In genomic region chr15:101456079-101456791, GRCh38 we compare ENCODE assay signal across 25 cellular contexts. TPM values are rescaled to one million over a fixed set of nuclear protein-coding genes. Genes with fewer than 3 reads are reported as not detected.
A peak's percentile ranks its signal among the peaks of the same experiment; 100 is the strongest.
DNase-seq lines count a peak whose midpoint lies in the region; ATAC-seq, FAIRE-seq and TF ChIP-seq lines count a peak whose summit lies in the region.
"Had no signal": no experiment of that assay in that cellular context is flagged by ENCODE, and none has a peak within 500 bp of the region (broad histone marks: within the 10 kb centered on the region; RNA-seq: fewer than 3 reads in every experiment).

No MANE protein-coding gene starts in this region.

- H4K20me1 ChIP-seq in GM23248 (ENCODE audit: insufficient read depth) (no peaks in the 10 kb centered on the region), HepG2 (ENCODE audit: insufficient read depth, low read length) (no peaks in the 10 kb centered on the region)

- in situ Hi-C loops in GM23248 (cut with MboI) (no loop called here), HepG2 (cut with HindIII; ENCODE audit: extremely low pct_ligation_motif_present, low pct_unique_long_range_greater_than_20kb) (no loop called here)

- WGBS in GM23248 (ENCODE audit: low coverage in 1 of 2, low lambda C conversion rate in 2 of 2, missing lambda C conversion rate in 2 of 2), 2 experiments = 81 to 85% methylated on average over 17 of the region's 17 CpGs
- WGBS in HepG2 (ENCODE audit: low lambda C conversion rate) = 95% methylated on average over 17 of the region's 17 CpGs

- H3K9me3 ChIP-seq in GM23248 (ENCODE audit: low read depth) (no peaks in the 10 kb centered on the region), HepG2 (ENCODE audit: low read length) (no peaks in the 10 kb centered on the region), skeletal muscle tissue (ENCODE audit: control insufficient read depth in 3 of 3, low read length in 3 of 3) (no peaks in the 10 kb centered on the region)
- H3K9me3 ChIP-seq: esophagus muscularis mucosa, MG63, tibial artery had no signal

- H3K36me3 ChIP-seq in GM23248 (ENCODE audit: low read depth) (no peaks in the 10 kb centered on the region), HepG2 (replicated peaks in 1 of 2; ENCODE audit: control insufficient read depth in 1 of 2, insufficient read depth in 2 of 2, low read length in 2 of 2) (peaks cover 0 to 5% of the 10 kb centered on the region in 2 experiments; a peak in 3 of 5 replicates), skeletal muscle tissue (ENCODE audit: control insufficient read depth in 3 of 3, insufficient read depth in 3 of 3, low read length in 3 of 3) (no peaks in the 10 kb centered on the region)
- H3K36me3 ChIP-seq: esophagus muscularis mucosa, tibial artery had no signal

- H3K4me2 ChIP-seq in GM23248 (ENCODE audit: unreplicated experiment) (no peak overlapping the region), HepG2 (ENCODE audit: low read depth, low read length) (no peak overlapping the region)
- H3K4me2 ChIP-seq: PC-9 had no signal

- no peak for TF ChIP-seq POLR2A in HepG2 (IDR thresholded peaks at IDR 0.05; ENCODE audit: insufficient read depth in 1 of 2, low read depth in 2 of 2, low read length in 2 of 2)

- H3K27ac ChIP-seq in GM23248 (no peak overlapping the region), coronary artery (peak overlapping the region in 1 of 2 donors; percentile 31), HepG2 (ENCODE audit: extremely low read length, insufficient read depth, low read length) (peak overlapping the region; percentile 26), skeletal muscle tissue (ENCODE audit: low read depth, low read length) (peak overlapping the region; percentile 79)
- H3K27ac ChIP-seq: PC-9, tibial artery had no signal

- no peak overlapping the region for H3K4me3 ChIP-seq in GM23248
- H3K4me3 ChIP-seq in coronary artery = no peak overlapping the region
- H3K4me3 ChIP-seq in HepG2 (replicated peaks in 1 of 3; ENCODE audit: insufficient read depth in 1 of 3, low read depth in 2 of 3, low read length in 3 of 3) = no peak overlapping the region
- no peak overlapping the region for H3K4me3 ChIP-seq in skeletal muscle tissue (ENCODE audit: low read length in 3 of 3)
- H3K4me3 ChIP-seq: esophagus muscularis mucosa, MG63, PC-9, tibial artery had no signal

- no peak for TF ChIP-seq RAD21 in HepG2 (CRISPR knock-in tag; IDR thresholded peaks at IDR 0.05)

- ATAC-seq in HepG2 (no peak), GM19395 (IDR thresholded peaks at IDR 0.05; ENCODE audit: unreplicated experiment) (no peak)
- ATAC-seq: activated CD8-positive, alpha-beta T cell treated with anti-CD3 and anti-CD28 coated beads, Interleukin-2, amount 10 ng/mL, durations not matched to agents 7 days and 5 days; effector memory CD8-positive, alpha-beta T cell had no signal

- BruUV-seq in HepG2 (replicated peaks; lab: Mats Ljungman, UMichigan) = no TSS peak

- CTCF ChIA-PET in HepG2 (lab: Yijun Ruan, JAX; ENCODE audit: low intra/inter-chr PET ratio, low total read pairs) = no interaction called here

- H2AFZ ChIP-seq in GM23248 = no peak overlapping the region
- no peak overlapping the region for H2AFZ ChIP-seq in HepG2 (ENCODE audit: low read length)
- H2AFZ ChIP-seq: PC-9 had no signal

- H3K79me2 ChIP-seq in GM23248 (ENCODE audit: insufficient read depth) = no peaks in the 10 kb centered on the region
- peaks cover 96% of the 10 kb centered on the region for H3K79me2 ChIP-seq in HepG2 (ENCODE audit: insufficient read depth, low read length)

- TF ChIP-seq CTCF in coronary artery (IDR thresholded peaks at IDR 0.05) = no peak
- no peak for TF ChIP-seq CTCF in HepG2 (CRISPR knock-in tag; IDR thresholded peaks at IDR 0.05)

- H3K27me3 ChIP-seq in GM23248 (replicated peaks; ENCODE audit: insufficient read depth) (peaks cover 5% of the 10 kb centered on the region; the same call in 1 of the 2 replicates), HepG2 (ENCODE audit: control insufficient read depth in 1 of 2, insufficient read depth in 2 of 2, low read length in 2 of 2) (no peaks in the 10 kb centered on the region), skeletal muscle tissue (ENCODE audit: control insufficient read depth in 3 of 3, insufficient read depth in 3 of 3, low read length in 3 of 3) (no peaks in the 10 kb centered on the region)
- H3K27me3 ChIP-seq: MG63 had no signal

- intact Hi-C loops in HepG2 (cut with micrococcal nuclease; ENCODE audit: unreplicated experiment) = no loop called here

- H3K4me1 ChIP-seq in GM23248 (ENCODE audit: insufficient read depth) (peaks cover 11% of the 10 kb centered on the region), HepG2 (ENCODE audit: insufficient read depth, low read length) (peaks cover 89% of the 10 kb centered on the region), skeletal muscle tissue (ENCODE audit: control insufficient read depth in 3 of 3, insufficient read depth in 3 of 3, low read length in 3 of 3) (peaks cover 25 to 30% (median 29%) of the 10 kb centered on the region in 3 donors)
- H3K4me1 ChIP-seq: tibial artery had no signal

- POLR2A ChIA-PET in HepG2 (lab: Yijun Ruan, JAX) = interaction anchor here (1.1 kb wide), 1 partner anchor 32 kb away, joined by 3 read pairs; no protein-coding TSS in a partner anchor

- DNase-seq in GM23248 = peak; percentile 6
- DNase-seq in coronary artery (ENCODE audit: low spot score) = peak; percentile 62
- DNase-seq in HepG2 (ENCODE audit: low spot score) = no peak
- no peak for DNase-seq in ecto neural progenitor cell (ENCODE audit: low spot score)
- DNase-seq in OCI-M2 (lab: John Stamatoyannopoulos, UW; ENCODE audit: unreplicated experiment) = no peak
- no peak for DNase-seq in NCI-H345 (lab: John Stamatoyannopoulos, UW)
- DNase-seq: activated CD4-positive, CD25-positive, alpha-beta regulatory T cell treated with anti-CD3 and anti-CD28 coated beads, Interleukin-2, amount 50 U/mL, for 72 hours; activated CD8-positive, alpha-beta T cell treated with anti-CD3 and anti-CD28 coated beads, Interleukin-2, amount 10 ng/mL, durations not matched to agents 7 days and 5 days; activated gamma-delta T cell; activated T-cell treated with anti-CD3 and anti-CD28 coated beads, Interleukin-2, amount 50 U/mL, for 1 hour; effector memory CD8-positive, alpha-beta T cell; mammary epithelial cell; MG63; NCI-H2081 treated with DMSO at 0.1 percent for 48 hours; NCI-H446 treated with DMSO at 0.1 percent for 48 hours; PC-9; stimulated activated CD4-positive, alpha-beta T cell treated with anti-CD3 and anti-CD28 coated beads, Interleukin-4, amount 100 ng/mL, for 4 hours; stimulated activated naive CD4-positive, alpha-beta T cell treated with Interleukin-2 at 50 U/mL for 16 hours; tibial artery had no signal

- no peaks in the 10 kb centered on the region for H3F3A ChIP-seq in GM23248 (ENCODE audit: insufficient read depth)

- no peaks in the 10 kb centered on the region for H3K9me2 ChIP-seq in GM23248 (ENCODE audit: insufficient read depth)

- FAIRE-seq in HepG2 (lab: Jason Lieb, UNC) = no peak
- FAIRE-seq: frontal cortex, keratinocyte, TTC549 had no signal

- TF ChIP-seq EP300 in HepG2 (IDR thresholded peaks at IDR 0.05; ENCODE audit: low read depth in 2 of 2, low read length in 2 of 2) = no peak
- TF ChIP-seq EP300 in HepG2 (CRISPR knock-in tag; IDR thresholded peaks at IDR 0.05; ENCODE audit: borderline replicate concordance) = no peak

- H3K9ac ChIP-seq in GM23248 = no peak overlapping the region
- no peak overlapping the region for H3K9ac ChIP-seq in HepG2 (ENCODE audit: insufficient read depth, low read depth, low read length)
- peak overlapping the region in 2 of 3 donors; percentile 10 to 33 for H3K9ac ChIP-seq in skeletal muscle tissue (ENCODE audit: low read depth in 1 of 3, low read length in 3 of 3)

TF ChIP-seq in HepG2, 621 proteins besides CTCF, POLR2A, EP300 and RAD21 (continues in another document):
- TF ChIP-seq ZNF879 (CRISPR knock-in tag; IDR thresholded peaks at IDR 0.05) = no peak

RNA-seq across cellular contexts. Expression of gene PCSK6, which starts 33.3 kb away (rescaled TPM):
- total RNA-seq in GM23248 (2014; rRNA removed; shearing (Covaris generic)) = not detected in 2 replicates
- polyA plus RNA-seq in GM23248 (2016; fragmentation: Nextera tagmentation; extraction: Ambion mirVana) (0.19 and 0.38 TPM in 2 replicates), HepG2 (2011; rRNA removed) (155 and 208 TPM in 2 replicates)
- total RNA-seq in HepG2 (2016; rRNA removed; fragmentation: Illumina TruSeq; extraction: Trizol) (42.5 and 56.5 TPM in 2 replicates), skeletal muscle tissue (11.5 TPM)
- total RNA-seq in HepG2 (2016; cell fraction: cytosol; rRNA removed; fragmentation: Illumina TruSeq; extraction: Trizol; ENCODE audit: low read depth) = 71.9 and 81.0 TPM in 2 replicates
- 34.4 and 55.2 TPM in 2 replicates for total RNA-seq in HepG2 (2016; cell fraction: insoluble cytoplasmic fraction; rRNA removed; fragmentation: Illumina TruSeq; extraction: Trizol)
- 69.6 and 77.5 TPM in 2 replicates for total RNA-seq in HepG2 (2016; cell fraction: membrane; rRNA removed; fragmentation: Illumina TruSeq; extraction: Trizol)
- total RNA-seq in HepG2 (2016; cell fraction: nucleus; rRNA removed; fragmentation: Illumina TruSeq; extraction: Trizol) = 66.0 and 74.7 TPM in 2 replicates
- 113 and 150 TPM in 2 replicates for polyA plus RNA-seq in HepG2 (2011; cell fraction: cytosol; rRNA removed)
- 207 and 256 TPM in 2 replicates for polyA plus RNA-seq in HepG2 (2011; cell fraction: nucleus; rRNA removed)
- polyA plus RNA-seq in HepG2 (2012) = 61.3 and 94.3 TPM in 2 replicates
- 28.0 and 30.8 TPM in 2 replicates for polyA plus RNA-seq in HepG2 (2016; cell fraction: cytosol; fragmentation: Illumina TruSeq; extraction: Trizol; ENCODE audit: low read depth)
- polyA plus RNA-seq in HepG2 (2016; cell fraction: insoluble cytoplasmic fraction; fragmentation: Illumina TruSeq; extraction: Trizol; ENCODE audit: low read depth) = 34.4 and 44.9 TPM in 2 replicates
- polyA plus RNA-seq in HepG2 (2016; cell fraction: membrane; fragmentation: Illumina TruSeq; extraction: Trizol; ENCODE audit: low read depth) = 53.8 and 67.9 TPM in 2 replicates
- 84.3 and 88.3 TPM in 2 replicates for polyA plus RNA-seq in HepG2 (2016; cell fraction: nucleus; fragmentation: Illumina TruSeq; extraction: Trizol; ENCODE audit: insufficient read depth, low read depth)
- polyA minus RNA-seq in HepG2 (2011; rRNA and poly(A)+ RNA removed; ENCODE audit: low replicate concordance) = 65.0 and 447 TPM in 2 replicates
- 126 and 149 TPM in 2 replicates for polyA minus RNA-seq in HepG2 (2011; cell fraction: cytosol; rRNA and poly(A)+ RNA removed)
- 126 and 142 TPM in 2 replicates for polyA minus RNA-seq in HepG2 (2011; cell fraction: nucleus; rRNA and poly(A)+ RNA removed)

Comparison
In these comparisons a context has a peak if more than half of its experiments do, and no peak if none do; other contexts are left out.
1. DNase-seq: peak in GM23248 (single experiment) and coronary artery (single experiment); none in HepG2 (single experiment), ecto neural progenitor cell (single experiment), OCI-M2 (single experiment) and NCI-H345 (single experiment).
2. H3K9ac ChIP-seq: peak in skeletal muscle tissue (2 of 3); none in GM23248 (single experiment) and HepG2 (single experiment).
3. RNA of gene PCSK6, which starts 33.3 kb away (total RNA-seq): 34.4 to 81.0 TPM in HepG2 and 11.5 TPM in skeletal muscle tissue (single experiment); not detected in GM23248; every median in the first group is over 10 times any median in the second.